In genomic region chrX:47146936-47147859, GRCh38 we compare ENCODE assay signal across 9 cellular contexts. TPM values are rescaled to one million over a fixed set of nuclear protein-coding genes. Genes with fewer than 3 reads are reported as not detected.
DNase-seq lines count a peak whose midpoint lies in the region; ATAC-seq and TF ChIP-seq lines count a peak whose summit lies in the region.
"Had no signal": no experiment of that assay in that cellular context is flagged by ENCODE, and none has a peak within 500 bp of the region (broad histone marks: within the 10 kb centered on the region; RNA-seq: fewer than 3 reads in every experiment).

No MANE protein-coding gene starts in this region.

- H2BK15ac ChIP-seq in mesenchymal stem cell (ENCODE audit: low read depth, poor library complexity, severe bottlenecking): no peak overlapping the region

- H3K4ac ChIP-seq in mesenchymal stem cell (ENCODE audit: low read depth in 1 of 2, low read length in 2 of 2): no peak overlapping the region

- H3K9me3 ChIP-seq in AG04450 (ENCODE audit: control insufficient read depth, insufficient read depth, low read length): no peaks in the 10 kb centered on the region
- H3K9me3 ChIP-seq in HEK293 (ENCODE audit: control insufficient read depth, insufficient read depth, low read depth, low read length): no peaks in the 10 kb centered on the region
- H3K9me3 ChIP-seq in mesenchymal stem cell (ENCODE audit: control insufficient read depth, low read length): no peaks in the 10 kb centered on the region

- no peak overlapping the region for H3K18ac ChIP-seq in mesenchymal stem cell (ENCODE audit: low read depth in 1 of 2, low read length in 2 of 2)

- no peak overlapping the region for H2BK120ac ChIP-seq in mesenchymal stem cell (ENCODE audit: low read depth, low read length)

- H3K9ac ChIP-seq in mesenchymal stem cell (ENCODE audit: low read length): peak overlapping the region; percentile 92

- H4K8ac ChIP-seq in mesenchymal stem cell (ENCODE audit: low read length): no peak overlapping the region

- no peak for ATAC-seq in HG02642 (IDR thresholded peaks at IDR 0.05; ENCODE audit: poor library complexity, unreplicated experiment)
- ATAC-seq in GM19455 (IDR thresholded peaks at IDR 0.05; ENCODE audit: unreplicated experiment): no peak

- H3K4me2 ChIP-seq in mesenchymal stem cell (ENCODE audit: low read length, poor library complexity, severe bottlenecking): peak overlapping the region; percentile 54

- peak overlapping the region; percentile 79 for H3K4me3 ChIP-seq in AG04450 (ENCODE audit: low read depth, low read length)
- peak overlapping the region; percentile 90; the same call in 1 of the 2 replicates for H3K4me3 ChIP-seq in HEK293 (ENCODE audit: low read depth, low read length)
- H3K4me3 ChIP-seq in astrocyte of the spinal cord (ENCODE audit: low read depth, low read length): peak overlapping the region; percentile 78
- H3K4me3 ChIP-seq in mesenchymal stem cell (ENCODE audit: insufficient read depth in 1 of 2, low read depth in 1 of 2, low read length in 2 of 2): peak overlapping the region in 1 of 2 experiments; percentile 87

- no peak overlapping the region for H2BK12ac ChIP-seq in mesenchymal stem cell (ENCODE audit: low read length in 2 of 2)

- CTCF ChIA-PET in AG04450 (lab: Charles Lee) (no interaction called here), HEK293 (lab: Yijun Ruan, JAX) (interaction anchor here (0.6 kb wide), 1 partner anchor 111 kb away, joined by 3 read pairs; no protein-coding TSS in a partner anchor)

- H3K36me3 ChIP-seq in HEK293 (ENCODE audit: control insufficient read depth in 2 of 2, insufficient read depth in 1 of 2, low read length in 2 of 2) (peaks cover 8 to 41% of the 10 kb centered on the region in 2 experiments; a peak in 2 of 3 replicates), mesenchymal stem cell (ENCODE audit: control insufficient read depth in 1 of 2, insufficient read depth in 2 of 2, low read depth in 1 of 2, low read length in 2 of 2) (peaks cover 9 to 12% of the 10 kb centered on the region in 2 experiments)

- DNase-seq in AG04450 (ENCODE audit: low read depth, low spot score): no peak
- DNase-seq in astrocyte of the spinal cord (ENCODE audit: low read depth, low spot score): no peak
- no peak for DNase-seq in mesenchymal stem cell
- no peak for DNase-seq in GOT3 (lab: John Stamatoyannopoulos, UW)
- DNase-seq in inferior parietal cortex (ENCODE audit: extremely low spot score): no peak

- no peak overlapping the region for H4K91ac ChIP-seq in mesenchymal stem cell (ENCODE audit: low read length)

- TF ChIP-seq CTCF in AG04450 (IDR thresholded peaks at IDR 0.05; ENCODE audit: low read depth, low read length) (no peak), HEK293 (tag by site-specific recombination; IDR thresholded peaks at IDR 0.05) (no peak), astrocyte of the spinal cord (IDR thresholded peaks at IDR 0.05; ENCODE audit: low read depth, low read length) (no peak)

- H3K27ac ChIP-seq in AG04450 (ENCODE audit: low read depth, low read length) (no peak overlapping the region), HEK293 (ENCODE audit: extremely low read depth, low read depth, low read length) (no peak overlapping the region), mesenchymal stem cell (ENCODE audit: low read length, poor library complexity, severe bottlenecking) (no peak overlapping the region)
- H3K27ac ChIP-seq: cardiac muscle cell had no signal

- H2AFZ ChIP-seq in mesenchymal stem cell (ENCODE audit: low read depth, low read length): no peak overlapping the region

- H3K4me1 ChIP-seq in HEK293 (ENCODE audit: control insufficient read depth, insufficient read depth, low read length) (peaks cover 3% of the 10 kb centered on the region; the same call in 1 of the 2 replicates), mesenchymal stem cell (ENCODE audit: control insufficient read depth, insufficient read depth, low read depth, low read length) (peaks cover 11% of the 10 kb centered on the region)

- H2BK5ac ChIP-seq in mesenchymal stem cell (ENCODE audit: low read depth, low read length, poor library complexity, severe bottlenecking): no peak overlapping the region

- H3K79me1 ChIP-seq in mesenchymal stem cell (replicated peaks; ENCODE audit: low read length, poor library complexity, severe bottlenecking): no peaks in the 10 kb centered on the region

- H3K23ac ChIP-seq in mesenchymal stem cell (ENCODE audit: low read length in 2 of 2): no peak overlapping the region

- in situ Hi-C loops in astrocyte of the spinal cord (cut with HindIII; ENCODE audit: low sequenced_read_pairs): no loop called here

- H2AK5ac ChIP-seq in mesenchymal stem cell (ENCODE audit: low read length, severe bottlenecking): no peak overlapping the region

- WGBS in mesenchymal stem cell: 95% methylated on average over 11 of the region's 12 CpGs

- POLR2A ChIA-PET in AG04450 (lab: Yijun Ruan, JAX) (no interaction called here), HEK293 (lab: Yijun Ruan, JAX) (interaction anchor here (0.6 kb wide), 1 partner anchor 246 kb away, joined by 4 read pairs; no protein-coding TSS in a partner anchor)

- no peak overlapping the region for H3K14ac ChIP-seq in mesenchymal stem cell (ENCODE audit: low read length in 2 of 2)

- H3K27me3 ChIP-seq in AG04450 (ENCODE audit: control insufficient read depth, insufficient read depth, low read length) (no peaks in the 10 kb centered on the region), mesenchymal stem cell (ENCODE audit: control insufficient read depth in 1 of 2, insufficient read depth in 1 of 2, low read length in 2 of 2) (peaks cover 0 to 19% of the 10 kb centered on the region in 2 experiments)
- H3K27me3 ChIP-seq: cardiac muscle cell had no signal

TF ChIP-seq in HEK293, 187 proteins besides CTCF, POLR2A, EP300 and RAD21 (continues in another document):
- TF ChIP-seq ZSCAN5A (tag by site-specific recombination; IDR thresholded peaks at IDR 0.05): no peak
- TF ChIP-seq GLIS1 (tag by site-specific recombination; IDR thresholded peaks at IDR 0.05): 0 out of 2 replicates have a peak, but pooled peaks have one; percentile 1
- no peak for TF ChIP-seq EGR2 (tag by site-specific recombination; IDR thresholded peaks at IDR 0.05; ENCODE audit: low read depth)
- no peak for TF ChIP-seq HIC1 (tag by site-specific recombination; IDR thresholded peaks at IDR 0.05)
- no peak for TF ChIP-seq ZNF555 (tag by site-specific recombination; conservative IDR thresholded peaks at IDR 0.05)
- no peak for TF ChIP-seq ZNF121 (tag by site-specific recombination; IDR thresholded peaks at IDR 0.05)
- no peak for TF ChIP-seq ZFP41 (tag by site-specific recombination; IDR thresholded peaks at IDR 0.05; ENCODE audit: borderline replicate concordance)
- peak; percentile 96 for TF ChIP-seq SCRT1 (tag by site-specific recombination; IDR thresholded peaks at IDR 0.05; ENCODE audit: borderline replicate concordance)
- TF ChIP-seq ZNF639 (tag by site-specific recombination; IDR thresholded peaks at IDR 0.05): no peak

RNA-seq across cellular contexts. Expression of gene RBM10, which starts 2.2 kb away (rescaled TPM):
- 19.6 and 23.1 TPM in 2 replicates for polyA plus RNA-seq in AG04450 (2011; rRNA removed)
- polyA minus RNA-seq in AG04450 (2011; rRNA and poly(A)+ RNA removed): 29.3 and 37.0 TPM in 2 replicates
- polyA plus RNA-seq in mesenchymal stem cell (2013, experiment 1 of 2): 23.0 TPM
- 22.4 TPM for polyA plus RNA-seq in mesenchymal stem cell (2013, experiment 2 of 2)

RNA-seq across cellular contexts. Expression of gene NDUFB11, which starts 2.7 kb away (rescaled TPM):
- polyA plus RNA-seq in AG04450 (2011; rRNA removed): 51.1 and 56.5 TPM in 2 replicates
- 56.7 and 60.2 TPM in 2 replicates for polyA minus RNA-seq in AG04450 (2011; rRNA and poly(A)+ RNA removed)
- polyA plus RNA-seq in mesenchymal stem cell (2013, experiment 1 of 2): 88.0 TPM
- 88.0 TPM for polyA plus RNA-seq in mesenchymal stem cell (2013, experiment 2 of 2)

RNA-seq across cellular contexts. Expression of gene UBA1, which starts 46.4 kb away (rescaled TPM):
- polyA plus RNA-seq in AG04450 (2011; rRNA removed): 196 and 241 TPM in 2 replicates
- polyA minus RNA-seq in AG04450 (2011; rRNA and poly(A)+ RNA removed): 259 and 332 TPM in 2 replicates
- 135 TPM for polyA plus RNA-seq in mesenchymal stem cell (2013, experiment 1 of 2)
- polyA plus RNA-seq in mesenchymal stem cell (2013, experiment 2 of 2): 128 TPM
